In the genomic region with DNA sequence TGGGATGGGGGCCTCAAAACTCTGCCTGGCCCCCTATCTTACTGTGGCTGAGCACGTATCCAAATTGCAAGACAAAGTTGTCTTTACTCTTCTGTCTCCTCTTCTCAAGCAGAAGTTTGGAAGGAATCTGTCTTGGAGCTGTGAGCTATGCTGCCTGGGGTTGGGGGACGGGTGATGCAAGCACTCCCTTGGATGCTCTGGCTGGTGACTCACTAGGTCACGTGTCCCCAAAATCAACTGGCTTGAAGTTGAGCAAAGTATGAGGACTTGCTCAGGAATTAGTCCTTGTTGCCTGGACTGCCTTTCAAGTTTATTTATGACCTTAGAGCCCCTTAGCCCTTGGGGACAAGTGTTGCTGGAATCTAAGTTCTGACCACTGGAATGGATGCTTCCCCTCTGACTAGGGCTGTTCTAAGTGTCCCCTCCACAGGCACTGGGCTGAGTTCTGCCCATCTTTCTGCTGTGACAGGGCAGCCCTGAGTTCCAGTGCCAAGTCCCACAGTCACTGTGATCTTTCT, we compare ENCODE assay signal across 8 cellular contexts.
DNase-seq lines count a peak whose midpoint lies in the region; ATAC-seq and TF ChIP-seq lines count a peak whose summit lies in the region.

No MANE protein-coding gene starts in this region.

- H3K4me3 ChIP-seq in tibial artery, result no peak overlapping the region

- H3K4me1 ChIP-seq in tibial artery, result peaks cover 0 to 27% (median 15%) of the 10 kb centered on the region in 4 donors

- no peaks in the 10 kb centered on the region for H3K36me3 ChIP-seq in tibial artery

- H3K27ac ChIP-seq in tibial artery, result peak overlapping the region; percentile 67 to 69

- no peaks in the 10 kb centered on the region for H3K27me3 ChIP-seq in tibial artery

- H3K9me3 ChIP-seq in tibial artery, result no peaks in the 10 kb centered on the region

- ATAC-seq in HG03469 (IDR thresholded peaks at IDR 0.05; ENCODE audit: unreplicated experiment), result no peak

- no peak for TF ChIP-seq CTCF in tibial artery (IDR thresholded peaks at IDR 0.05)

- DNase-seq in GOT3 (lab: John Stamatoyannopoulos, UW) (peak; percentile 34), SIG-M5 (lab: John Stamatoyannopoulos, UW) (peak; percentile 44), foreskin melanocyte (peak; percentile 52), tibial artery (peak; percentile 67 to 81), NCI-H128 (lab: John Stamatoyannopoulos, UW; ENCODE audit: unreplicated experiment) (no peak), DMS 273 treated with DMSO at 0.1 percent for 48 hours (lab: John Stamatoyannopoulos, UW) (no peak), T-helper 9 cell (no peak)

- intact Hi-C loops in tibial artery (cut with DNase I; ENCODE audit: low total_unique reads), result no loop called here

Comparison
In these comparisons a context has a peak if more than half of its experiments do, and no peak if none do; other contexts are left out.
1. DNase-seq: peak in GOT3 (single experiment), SIG-M5 (single experiment), foreskin melanocyte (single experiment) and tibial artery (2 of 2); none in NCI-H128 (single experiment), DMS 273 treated with DMSO at 0.1 percent for 48 hours (single experiment) and T-helper 9 cell (single experiment).